Comparison of ENCODE assay signal across 15 cellular contexts in genomic region chr19:49718511-49718910, GRCh38. TPM values are rescaled to one million over a fixed set of nuclear protein-coding genes. Genes with fewer than 3 reads are reported as not detected.
DNase-seq lines count a peak whose midpoint lies in the region; ATAC-seq and TF ChIP-seq lines count a peak whose summit lies in the region.
"Had no signal": no experiment of that assay in that cellular context is flagged by ENCODE, and none has a peak within 500 bp of the region (broad histone marks: within the 10 kb centered on the region; RNA-seq: fewer than 3 reads in every experiment).

No MANE protein-coding gene starts in this region.

- peak overlapping the region; percentile 70 to 87 for H3K4me3 Mint-ChIP-seq in activated T-cell treated with anti-CD3 and anti-CD28 coated beads, Interleukin-2, amount 50 U/mL, for 72 hours
- peak overlapping the region; percentile 54 for H3K4me3 Mint-ChIP-seq in activated naive CD8-positive, alpha-beta T cell treated with anti-CD3 and anti-CD28 coated beads, Interleukin-2, amount 50 U/mL, for 24 hours

- TF ChIP-seq POLR2A in spleen (IDR thresholded peaks at IDR 0.05), result no peak

- H3K4me1 Mint-ChIP-seq in activated T-cell treated with anti-CD3 and anti-CD28 coated beads, Interleukin-2, amount 50 U/mL, for 72 hours (ENCODE audit: low read depth), result peaks cover 13% of the 10 kb centered on the region
- peaks cover 14% of the 10 kb centered on the region for H3K4me1 Mint-ChIP-seq in activated naive CD8-positive, alpha-beta T cell treated with anti-CD3 and anti-CD28 coated beads, Interleukin-2, amount 50 U/mL, for 24 hours

- intact Hi-C loops in spleen (cut with DNase I; ENCODE audit: low total_unique reads), result no loop called here

- no peaks in the 10 kb centered on the region for H3K27me3 Mint-ChIP-seq in activated T-cell treated with anti-CD3 and anti-CD28 coated beads, Interleukin-2, amount 50 U/mL, for 72 hours (ENCODE audit: low read depth)
- no peaks in the 10 kb centered on the region for H3K27me3 Mint-ChIP-seq in activated naive CD8-positive, alpha-beta T cell treated with anti-CD3 and anti-CD28 coated beads, Interleukin-2, amount 50 U/mL, for 24 hours

- no peaks in the 10 kb centered on the region for H3K36me3 Mint-ChIP-seq in activated T-cell treated with anti-CD3 and anti-CD28 coated beads, Interleukin-2, amount 50 U/mL, for 72 hours (ENCODE audit: insufficient read depth in 2 of 2)
- peaks cover 2% of the 10 kb centered on the region for H3K36me3 Mint-ChIP-seq in activated naive CD8-positive, alpha-beta T cell treated with anti-CD3 and anti-CD28 coated beads, Interleukin-2, amount 50 U/mL, for 24 hours (ENCODE audit: low read depth)

- H3K36me3 ChIP-seq in spleen, result no peaks in the 10 kb centered on the region
- H3K36me3 ChIP-seq: HAP-1, SJSA1 had no signal

- H3K4me1 ChIP-seq in spleen, result peaks cover 0 to 28% (median 13%) of the 10 kb centered on the region in 6 donors

- H3K4me3 ChIP-seq in spleen, result peak overlapping the region in 1 of 8 donors; percentile 72
- H3K4me3 ChIP-seq: hepatocyte, SJSA1 had no signal

- no peak for DNase-seq in activated T-cell treated with anti-CD3 and anti-CD28 coated beads, Interleukin-2, amount 50 U/mL, for 72 hours
- DNase-seq in activated T-cell treated with anti-CD3 and anti-CD28 coated beads for 4 hours (no peak), hepatic stellate cell (ENCODE audit: low spot score) (peak; percentile 29), spleen (no peak), iPS-NIHi7 (ENCODE audit: extremely low spot score) (no peak)
- DNase-seq in activated naive CD8-positive, alpha-beta T cell treated with anti-CD3 and anti-CD28 coated beads, Interleukin-2, amount 50 U/mL, for 24 hours, result no peak
- DNase-seq: activated effector memory CD4-positive, alpha-beta T cell treated with anti-CD3 and anti-CD28 coated beads, Interleukin-2, amount 50 U/mL, for 16 hours; DND-41; effector CD4-positive, alpha-beta T cell; NCI-H82 had no signal

- no peaks in the 10 kb centered on the region for H3K9me3 ChIP-seq in spleen
- H3K9me3 ChIP-seq: HAP-1 had no signal

- WGBS in spleen, 5 donors, result 92 to 97% (median 94%) methylated on average over 8 of the region's 8 CpGs

- H3K27me3 ChIP-seq in spleen (replicated peaks in 1 of 7), result no peaks in the 10 kb centered on the region
- H3K27me3 ChIP-seq: hepatocyte, SJSA1 had no signal

- peak overlapping the region in 7 of 8 donors; percentile 79 to 93 (median 90) for H3K27ac ChIP-seq in spleen
- H3K27ac ChIP-seq: hepatocyte, SJSA1 had no signal

- H3K27ac Mint-ChIP-seq in activated T-cell treated with anti-CD3 and anti-CD28 coated beads, Interleukin-2, amount 50 U/mL, for 72 hours, result no peak overlapping the region
- peak overlapping the region; percentile 42 for H3K27ac Mint-ChIP-seq in activated naive CD8-positive, alpha-beta T cell treated with anti-CD3 and anti-CD28 coated beads, Interleukin-2, amount 50 U/mL, for 24 hours

- no peak for TF ChIP-seq CTCF in spleen (IDR thresholded peaks at IDR 0.05 in 8 of 11, conservative IDR thresholded peaks at IDR 0.05 in 3 of 11)

- peaks cover 0 to 3% of the 10 kb centered on the region in 2 donors for H3K9me3 Mint-ChIP-seq in activated T-cell treated with anti-CD3 and anti-CD28 coated beads, Interleukin-2, amount 50 U/mL, for 72 hours
- no peaks in the 10 kb centered on the region for H3K9me3 Mint-ChIP-seq in activated naive CD8-positive, alpha-beta T cell treated with anti-CD3 and anti-CD28 coated beads, Interleukin-2, amount 50 U/mL, for 24 hours

- ATAC-seq in activated T-cell treated with anti-CD3 and anti-CD28 coated beads, Interleukin-2, amount 50 U/mL, for 72 hours (replicated peaks in 1 of 2), result no peak
- no peak for ATAC-seq in activated naive CD8-positive, alpha-beta T cell treated with anti-CD3 and anti-CD28 coated beads, Interleukin-2, amount 50 U/mL, for 24 hours
- ATAC-seq in GM18868 (IDR thresholded peaks at IDR 0.05; ENCODE audit: unreplicated experiment) (no peak), HG03460 (IDR thresholded peaks at IDR 0.05; ENCODE audit: unreplicated experiment) (no peak)

RNA-seq across cellular contexts. Expression of gene CPT1C, which starts 27.6 kb away (rescaled TPM):
- 1 to 10 TPM; 1.9 to 2.3 TPM for total RNA-seq in activated T-cell treated with anti-CD3 and anti-CD28 coated beads, Interleukin-2, amount 50 U/mL, for 72 hours
- 10 to 100 TPM in 5 of 7 donors, 1 to 10 TPM in 2; 6.8 to 17.0 (median 16.4) TPM for total RNA-seq in spleen
- polyA plus RNA-seq in spleen, result 10 to 100 TPM in 2 of 3 donors, 1 to 10 TPM in 1; 5.2 to 15.7 (median 11.8) TPM

RNA-seq across cellular contexts. Expression of gene ADM5, which starts 29.1 kb away (rescaled TPM):
- 1 to 10 TPM; 4.1 to 8.1 TPM for total RNA-seq in activated T-cell treated with anti-CD3 and anti-CD28 coated beads, Interleukin-2, amount 50 U/mL, for 72 hours
- 10 to 100 TPM in 1 of 7 donors, 1 to 10 TPM in 6; 1.4 to 14.2 (median 5.0) TPM for total RNA-seq in spleen
- polyA plus RNA-seq in spleen, result 1 to 10 TPM; 1.5 to 3.6 (median 3.5) TPM
- polyA plus RNA-seq: hepatocyte had no signal

RNA-seq across cellular contexts. Expression of gene PRMT1, which starts 41.4 kb away (rescaled TPM):
- total RNA-seq in activated T-cell treated with anti-CD3 and anti-CD28 coated beads, Interleukin-2, amount 50 U/mL, for 72 hours, result 100 to 1,000 TPM; 201 to 251 TPM
- total RNA-seq in spleen, result 100 to 1,000 TPM; 108 to 136 (median 115) TPM
- 100 to 1,000 TPM; 114 to 175 (median 134) TPM for polyA plus RNA-seq in spleen

RNA-seq across cellular contexts. Expression of gene TSKS, which starts 44.6 kb away (rescaled TPM):
- total RNA-seq in activated T-cell treated with anti-CD3 and anti-CD28 coated beads, Interleukin-2, amount 50 U/mL, for 72 hours, result 1 to 10 TPM in 1 of 2 donors, under 1 TPM in 1; 0.19 to 2.4 TPM
- total RNA-seq in spleen, result 1 to 10 TPM in 1 of 7 donors, under 1 TPM in 2, not detected in 4; 0.37 to 2.1 (median 0.92) TPM
- polyA plus RNA-seq in spleen, result 1 to 10 TPM in 1 of 3 donors, under 1 TPM in 2; 0.26 to 1.0 (median 0.85) TPM
- total RNA-seq: hepatocyte, SJSA1 had no signal
- polyA plus RNA-seq: hepatocyte had no signal

RNA-seq across cellular contexts. Expression of gene AP2A1, which starts 48.3 kb away (rescaled TPM):
- 10 to 100 TPM; 74.5 to 75.8 TPM for total RNA-seq in activated T-cell treated with anti-CD3 and anti-CD28 coated beads, Interleukin-2, amount 50 U/mL, for 72 hours
- 100 to 1,000 TPM in 3 of 7 donors, 10 to 100 TPM in 4; 79.8 to 108 (median 95.4) TPM for total RNA-seq in spleen
- 10 to 100 TPM; 18.1 to 43.6 (median 19.0) TPM for polyA plus RNA-seq in spleen
